ENCODE assay signal across 10 cellular contexts in genomic region chr5:80346055-80346454, GRCh38. TPM values are rescaled to one million over a fixed set of nuclear protein-coding genes. Genes with fewer than 3 reads are reported as not detected.
DNase-seq lines count a peak whose midpoint lies in the region; ATAC-seq, FAIRE-seq and TF ChIP-seq lines count a peak whose summit lies in the region.
"Had no signal": no experiment of that assay in that cellular context is flagged by ENCODE, and none has a peak within 500 bp of the region (broad histone marks: within the 10 kb centered on the region; RNA-seq: fewer than 3 reads in every experiment).

No MANE protein-coding gene starts in this region.

- H3K4me1 Mint-ChIP-seq in HFFc6 (ENCODE audit: low read depth) (no peaks in the 10 kb centered on the region), nephron progenitor cell (peaks cover 6% of the 10 kb centered on the region)
- no peaks in the 10 kb centered on the region for H3K4me1 Mint-ChIP-seq in central memory CD8-positive, alpha-beta T cell

- H3K36me3 Mint-ChIP-seq in HFFc6 (ENCODE audit: low read depth) (no peaks in the 10 kb centered on the region), nephron progenitor cell (ENCODE audit: low read depth) (no peaks in the 10 kb centered on the region)
- peaks cover 2% of the 10 kb centered on the region for H3K36me3 Mint-ChIP-seq in central memory CD8-positive, alpha-beta T cell (ENCODE audit: insufficient read depth)

- H3K27ac Mint-ChIP-seq in HFFc6 (no peak overlapping the region), nephron progenitor cell (no peak overlapping the region)
- H3K27ac Mint-ChIP-seq in central memory CD8-positive, alpha-beta T cell (ENCODE audit: low read depth), result no peak overlapping the region

- peaks cover 3% of the 10 kb centered on the region for H3K27me3 Mint-ChIP-seq in HFFc6 (ENCODE audit: insufficient read depth)
- H3K27me3 Mint-ChIP-seq in central memory CD8-positive, alpha-beta T cell, result peaks cover 21% of the 10 kb centered on the region
- peaks cover 3% of the 10 kb centered on the region for H3K27me3 Mint-ChIP-seq in nephron progenitor cell (ENCODE audit: low read depth, poor library complexity)

- no peak for FAIRE-seq in D721Med (lab: Jason Lieb, UNC)

- TF ChIP-seq CTCF in D721Med (IDR thresholded peaks at IDR 0.05; ENCODE audit: insufficient read depth, missing control alignments) (peak; percentile 55), HFFc6 (IDR thresholded peaks at IDR 0.05) (peak; percentile 53), nephron progenitor cell (IDR thresholded peaks at IDR 0.05) (peak; percentile 42)

- H3K4me3 Mint-ChIP-seq in HFFc6 (no peak overlapping the region), nephron progenitor cell (no peak overlapping the region)
- H3K4me3 Mint-ChIP-seq in central memory CD8-positive, alpha-beta T cell, result no peak overlapping the region

- ATAC-seq in central memory CD8-positive, alpha-beta T cell (replicated peaks; ENCODE audit: extremely low read depth, poor library complexity, severe bottlenecking), result peak; percentile 36
- ATAC-seq in HG03097 (IDR thresholded peaks at IDR 0.05; ENCODE audit: low FRiP score, unreplicated experiment) (no peak), HG02973 (IDR thresholded peaks at IDR 0.05; ENCODE audit: unreplicated experiment) (no peak)

- no peaks in the 10 kb centered on the region for H3K9me3 Mint-ChIP-seq in HFFc6
- no peaks in the 10 kb centered on the region for H3K9me3 Mint-ChIP-seq in central memory CD8-positive, alpha-beta T cell
- no peaks in the 10 kb centered on the region for H3K9me3 Mint-ChIP-seq in nephron progenitor cell

- DNase-seq in D721Med (ENCODE audit: insufficient read length, low spot score), result no peak
- peak; percentile 4 for DNase-seq in HFFc6
- peak; percentile 6 for DNase-seq in SHP77 treated with DMSO at 0.1 percent for 48 hours (lab: John Stamatoyannopoulos, UW)
- no peak for DNase-seq in central memory CD8-positive, alpha-beta T cell (ENCODE audit: low spot score in 2 of 2)
- DNase-seq in nephron progenitor cell, result peak; percentile 7
- no peak for DNase-seq in AG20443 (ENCODE audit: low spot score)

RNA-seq across cellular contexts. Expression of gene SPZ1, which starts 26.3 kb away (rescaled TPM):
- not detected for total RNA-seq in HFFc6 (2021; fragmentation: NEBNext Ultra II Directional; extraction: Animal tissue kit (Norgen Biotek cat#: 25700))
- total RNA-seq: lung, SJSA1 had no signal

Comparison
In these comparisons a context has a peak if more than half of its experiments do, and no peak if none do; other contexts are left out.
1. DNase-seq: peak in HFFc6 (single experiment), SHP77 treated with DMSO at 0.1 percent for 48 hours (single experiment) and nephron progenitor cell (single experiment); none in D721Med (single experiment), central memory CD8-positive, alpha-beta T cell (0 of 2) and AG20443 (single experiment).
2. Peak in every context shown above with its lines, with median percentiles within 50 percentile points of each other: CTCF ChIP-seq.